Comparison of ENCODE assay signal across 1 cellular context in the genomic region with DNA sequence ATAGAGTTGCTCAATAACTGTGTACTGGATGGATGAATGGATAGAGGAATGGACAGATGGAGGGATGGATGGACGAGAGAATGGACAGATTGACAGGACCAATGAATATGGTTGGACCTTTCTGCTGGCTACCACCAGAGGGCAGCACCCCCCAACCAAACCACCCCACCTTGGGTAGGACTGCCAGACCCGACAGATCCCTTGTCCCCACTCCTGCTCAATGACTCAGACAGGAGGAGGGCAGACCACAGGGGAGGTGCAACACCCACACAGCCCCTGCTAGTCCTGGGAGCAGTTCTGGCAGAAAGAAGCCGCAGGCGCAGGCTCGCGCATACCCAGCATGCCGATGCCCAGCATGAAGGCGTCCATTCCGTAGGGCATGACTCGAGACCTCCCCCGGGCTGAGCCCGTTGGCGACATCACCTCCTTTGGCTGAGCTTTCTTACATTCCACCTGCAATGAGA.
TF ChIP-seq lines count a peak whose summit lies in the region.

No MANE protein-coding gene starts in this region.

TF ChIP-seq in A549, 52 proteins besides CTCF, POLR2A, EP300 and RAD21 (continued from another document):
- TF ChIP-seq, protein P1, sequence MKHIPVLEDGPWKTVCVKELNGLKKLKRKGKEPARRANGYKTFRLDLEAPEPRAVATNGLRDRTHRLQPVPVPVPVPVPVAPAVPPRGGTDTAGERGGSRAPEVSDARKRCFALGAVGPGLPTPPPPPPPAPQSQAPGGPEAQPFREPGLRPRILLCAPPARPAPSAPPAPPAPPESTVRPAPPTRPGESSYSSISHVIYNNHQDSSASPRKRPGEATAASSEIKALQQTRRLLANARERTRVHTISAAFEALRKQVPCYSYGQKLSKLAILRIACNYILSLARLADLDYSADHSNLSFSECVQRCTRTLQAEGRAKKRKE (CRISPR knock-in tag; IDR thresholded peaks at IDR 0.05; ENCODE audit: low read depth) = no peak
- TF ChIP-seq NPAS2 (CRISPR knock-in tag; IDR thresholded peaks at IDR 0.05; ENCODE audit: borderline replicate concordance) (no peak), BHLHE40 (IDR thresholded peaks at IDR 0.05; ENCODE audit: low read depth, low read length) (no peak), ZSCAN20 (CRISPR knock-in tag; IDR thresholded peaks at IDR 0.05) (no peak), RFX5 (IDR thresholded peaks at IDR 0.05) (no peak), ZC3H11A (IDR thresholded peaks at IDR 0.05) (no peak)
- TF ChIP-seq, protein P2, sequence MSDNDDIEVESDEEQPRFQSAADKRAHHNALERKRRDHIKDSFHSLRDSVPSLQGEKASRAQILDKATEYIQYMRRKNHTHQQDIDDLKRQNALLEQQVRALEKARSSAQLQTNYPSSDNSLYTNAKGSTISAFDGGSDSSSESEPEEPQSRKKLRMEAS (IDR thresholded peaks at IDR 0.05) = peak; percentile 34; the same call in 1 of the 2 replicates
